In the genomic region with DNA sequence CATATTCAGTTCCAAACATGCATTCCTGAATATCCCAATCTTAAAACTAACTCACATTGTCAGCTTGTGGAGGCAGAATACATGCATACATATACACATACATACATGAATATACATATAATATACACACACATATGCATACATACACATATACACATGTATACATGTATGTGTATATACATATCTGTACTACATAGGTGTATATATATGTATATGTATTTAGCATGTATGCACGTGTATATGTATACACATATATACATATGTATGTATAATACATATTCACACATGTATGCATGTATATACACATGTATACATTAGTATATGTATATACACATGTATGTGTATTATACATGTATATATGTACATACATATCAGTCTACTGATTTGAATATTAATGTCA, we compare ENCODE assay signal across 1 cellular context.
TF ChIP-seq lines count a peak whose summit lies in the region.

No MANE protein-coding gene starts in this region.

TF ChIP-seq in IMR-90, 13 proteins besides CTCF, POLR2A, EP300 and RAD21:
- no peak for TF ChIP-seq SMC3 (IDR thresholded peaks at IDR 0.05; ENCODE audit: low read depth, low read length)
- no peak for TF ChIP-seq MXI1 (IDR thresholded peaks at IDR 0.05; ENCODE audit: borderline replicate concordance, low read depth, low read length)
- no peak for TF ChIP-seq MAFK (IDR thresholded peaks at IDR 0.05; ENCODE audit: low read depth, low read length)
- TF ChIP-seq RCOR1 (IDR thresholded peaks at IDR 0.05; ENCODE audit: insufficient replicate concordance, low read length) = no peak
- no peak for TF ChIP-seq FOS (IDR thresholded peaks at IDR 0.05; ENCODE audit: low read depth, low read length)
- no peak for TF ChIP-seq CEBPB (IDR thresholded peaks at IDR 0.05; ENCODE audit: low read depth, low read length)
